In genomic region chr20:63409834-63410435, GRCh38 we compare ENCODE assay signal across 23 cellular contexts. TPM values are rescaled to one million over a fixed set of nuclear protein-coding genes. Genes with fewer than 3 reads are reported as not detected.
A peak's percentile ranks its signal among the peaks of the same experiment; 100 is the strongest.
DNase-seq lines count a peak whose midpoint lies in the region; ATAC-seq and TF ChIP-seq lines count a peak whose summit lies in the region.
"Had no signal": no experiment of that assay in that cellular context is flagged by ENCODE, and none has a peak within 500 bp of the region (broad histone marks: within the 10 kb centered on the region; RNA-seq: fewer than 3 reads in every experiment).

No MANE protein-coding gene starts in this region.

- H2BK20ac ChIP-seq in H9 (ENCODE audit: low read depth, low read length, poor library complexity, severe bottlenecking) = no peak overlapping the region

- no peaks in the 10 kb centered on the region for H3K23me2 ChIP-seq in H9 (ENCODE audit: insufficient read length, low read depth, low read length, poor library complexity, severe bottlenecking)

- peaks cover 0 to 4% (median 2%) of the 10 kb centered on the region in 3 experiments; a peak in 2 of 7 replicates for H3K36me3 Mint-ChIP-seq in H9 (ENCODE audit: insufficient read depth in 1 of 3, low read depth in 3 of 3)
- no peaks in the 10 kb centered on the region for H3K36me3 Mint-ChIP-seq in activated CD8-positive, alpha-beta memory T cell treated with anti-CD3 and anti-CD28 coated beads, Interleukin-2, amount 10 ng/mL, durations not matched to agents 7 days and 5 days
- H3K36me3 Mint-ChIP-seq: CD8-positive, alpha-beta memory T cell had no signal

- H3T11ph ChIP-seq in H9 (ENCODE audit: low read length) = no peak overlapping the region

- H3K27me3 ChIP-seq in H9 (ENCODE audit: insufficient read depth, low read length) = no peaks in the 10 kb centered on the region
- H3K27me3 ChIP-seq in iPS DF 6.9 (ENCODE audit: control insufficient read depth, insufficient read depth, low read length) = no peaks in the 10 kb centered on the region
- H3K27me3 ChIP-seq in parathyroid adenoma (ENCODE audit: control insufficient read depth, insufficient read depth, low read length) = no peaks in the 10 kb centered on the region

- no peak overlapping the region for H2BK15ac ChIP-seq in H9 (ENCODE audit: low read depth, low read length)

- H3K27ac ChIP-seq in H9 (ENCODE audit: insufficient read length, low read depth, low read length) (no peak overlapping the region), iPS DF 6.9 (ENCODE audit: low read length) (no peak overlapping the region), parathyroid adenoma (no peak overlapping the region)
- H3K27ac ChIP-seq: KMS-11 had no signal

- H3K23ac ChIP-seq in H9 (ENCODE audit: insufficient read length, low read depth, low read length) = no peak overlapping the region

- TF ChIP-seq CTCF in H9 (conservative IDR thresholded peaks at IDR 0.05) (no peak), parathyroid adenoma (IDR thresholded peaks at IDR 0.05) (no peak)

- DNase-seq in H9 = peak; percentile 69
- DNase-seq in NCI-H69 (lab: John Stamatoyannopoulos, UW) = peak; percentile 74
- no peak for DNase-seq in iPS DF 6.9 (ENCODE audit: low read depth, low spot score)
- no peak for DNase-seq in activated CD8-positive, alpha-beta memory T cell treated with anti-CD3 and anti-CD28 coated beads, Interleukin-2, amount 10 ng/mL, durations not matched to agents 7 days and 5 days
- DNase-seq: Calu3; DMS153; GOT3; IMR-90; MV-4-11; NCI-H1417; NCI-H1694 treated with DMSO at 0.1 percent for 48 hours; NCI-H2107; NCI-H2227 treated with DMSO at 0.1 percent for 48 hours; NCI-H510A; NCI-H774; NK-92 treated with Interleukin-12 subunit alpha and Interleukin-12 subunit beta, amount 100 ng/mL, for 24 hours had no signal

- H3K4me2 ChIP-seq in H9 (ENCODE audit: insufficient read depth, insufficient read length, low read length) (peak overlapping the region; percentile 20), parathyroid adenoma (ENCODE audit: low read length) (peak overlapping the region; percentile 80)
- H3K4me2 ChIP-seq: KMS-11 had no signal

- H3K4me1 Mint-ChIP-seq in H9 = peaks cover 0 to 15% of the 10 kb centered on the region in 2 experiments; a peak in 2 of 4 replicates
- peaks cover 3% of the 10 kb centered on the region for H3K4me1 Mint-ChIP-seq in activated CD8-positive, alpha-beta memory T cell treated with anti-CD3 and anti-CD28 coated beads, Interleukin-2, amount 10 ng/mL, durations not matched to agents 7 days and 5 days

- no peak overlapping the region for H3K4ac ChIP-seq in H9 (ENCODE audit: low read depth, low read length)

- ATAC-seq in HG03135 (IDR thresholded peaks at IDR 0.05; ENCODE audit: unreplicated experiment) (no peak), HG03097 (IDR thresholded peaks at IDR 0.05; ENCODE audit: low FRiP score, unreplicated experiment) (no peak)
- ATAC-seq in activated CD8-positive, alpha-beta memory T cell treated with anti-CD3 and anti-CD28 coated beads, Interleukin-2, amount 10 ng/mL, durations not matched to agents 7 days and 5 days = no peak
- ATAC-seq: Panc1, SK-N-SH treated with all-trans-retinoic acid at 6 μM for 48 hours had no signal

- no peaks in the 10 kb centered on the region for H3K9me3 Mint-ChIP-seq in H9
- H3K9me3 Mint-ChIP-seq in activated CD8-positive, alpha-beta memory T cell treated with anti-CD3 and anti-CD28 coated beads, Interleukin-2, amount 10 ng/mL, durations not matched to agents 7 days and 5 days (ENCODE audit: low read depth) = no peaks in the 10 kb centered on the region
- H3K9me3 Mint-ChIP-seq: CD8-positive, alpha-beta memory T cell had no signal

- H2AFZ ChIP-seq in H9 (ENCODE audit: low read length) (no peak overlapping the region), parathyroid adenoma (no peak overlapping the region)

- H4K8ac ChIP-seq in H9 (replicated peaks; ENCODE audit: insufficient read length, low read depth, low read length) = no peak overlapping the region

- H3K36me3 ChIP-seq in iPS DF 6.9 (ENCODE audit: control insufficient read depth, insufficient read depth, low read length) = no peaks in the 10 kb centered on the region
- H3K36me3 ChIP-seq in parathyroid adenoma (ENCODE audit: control insufficient read depth, insufficient read depth, low read length) = no peaks in the 10 kb centered on the region

- no peak overlapping the region for H2AK5ac ChIP-seq in H9 (ENCODE audit: insufficient read length, low read length)

- peak overlapping the region; percentile 30; the same call in 1 of the 2 replicates for H3K4me3 ChIP-seq in iPS DF 6.9 (ENCODE audit: low read length)
- H3K4me3 ChIP-seq in parathyroid adenoma (ENCODE audit: low read depth, low read length) = peak overlapping the region; percentile 57

- CTCF ChIA-PET in activated CD8-positive, alpha-beta memory T cell treated with anti-CD3 and anti-CD28 coated beads, Interleukin-2, amount 10 ng/mL, durations not matched to agents 7 days and 5 days (lab: Charles Lee) = no interaction called here

- no peak overlapping the region for H3K56ac ChIP-seq in H9 (ENCODE audit: insufficient read length, low read depth, low read length)

- no peaks in the 10 kb centered on the region for H4K20me1 ChIP-seq in H9 (ENCODE audit: control insufficient read depth, insufficient read depth, insufficient read length)

- H3K9ac ChIP-seq in H9 (ENCODE audit: extremely low read depth, insufficient read length, low read length) (no peak overlapping the region), parathyroid adenoma (no peak overlapping the region)
- H3K9ac ChIP-seq: KMS-11 had no signal

- 0 out of 5 replicates have a peak overlapping the region, but pooled peaks of 1 of the 2 experiments have one; percentile 30 for H3K4me3 Mint-ChIP-seq in H9
- H3K4me3 Mint-ChIP-seq in activated CD8-positive, alpha-beta memory T cell treated with anti-CD3 and anti-CD28 coated beads, Interleukin-2, amount 10 ng/mL, durations not matched to agents 7 days and 5 days = no peak overlapping the region
- H3K4me3 Mint-ChIP-seq: CD8-positive, alpha-beta memory T cell had no signal

- H3K27me3 Mint-ChIP-seq in H9 (ENCODE audit: low read depth) = no peaks in the 10 kb centered on the region
- no peaks in the 10 kb centered on the region for H3K27me3 Mint-ChIP-seq in activated CD8-positive, alpha-beta memory T cell treated with anti-CD3 and anti-CD28 coated beads, Interleukin-2, amount 10 ng/mL, durations not matched to agents 7 days and 5 days

- H2BK120ac ChIP-seq in H9 (ENCODE audit: low read depth, low read length, poor library complexity, severe bottlenecking) = no peak overlapping the region

- no peaks in the 10 kb centered on the region for H3K9me3 ChIP-seq in H9 (ENCODE audit: control insufficient read depth, low read depth, low read length)
- H3K9me3 ChIP-seq in iPS DF 6.9 (ENCODE audit: control insufficient read depth, insufficient read depth, low read length) = no peaks in the 10 kb centered on the region
- no peaks in the 10 kb centered on the region for H3K9me3 ChIP-seq in parathyroid adenoma (ENCODE audit: control insufficient read depth, low read length)

- no peaks in the 10 kb centered on the region for H3K79me1 ChIP-seq in H9 (ENCODE audit: insufficient read depth, low read depth, low read length, poor library complexity, severe bottlenecking)

- no peak overlapping the region for H2BK5ac ChIP-seq in H9 (ENCODE audit: insufficient read length, low read length)

- no peak overlapping the region for H3K14ac ChIP-seq in H9 (ENCODE audit: insufficient read depth, low read length)

- H3K4me1 ChIP-seq in H9 (ENCODE audit: insufficient read depth, low read length) = no peaks in the 10 kb centered on the region
- peaks cover 2% of the 10 kb centered on the region; the same call in 1 of the 2 replicates for H3K4me1 ChIP-seq in iPS DF 6.9 (ENCODE audit: control insufficient read depth, insufficient read depth, low read length)
- H3K4me1 ChIP-seq in parathyroid adenoma = no peaks in the 10 kb centered on the region

- H3K79me2 ChIP-seq in H9 (ENCODE audit: insufficient read depth, low read length) = no peaks in the 10 kb centered on the region
- no peaks in the 10 kb centered on the region for H3K79me2 ChIP-seq in parathyroid adenoma

- no peak overlapping the region for H4K91ac ChIP-seq in H9 (ENCODE audit: insufficient read length, low read depth, low read length)

- no CpG with 5 or more reads among the region's 23 CpGs for WGBS in H9 (ENCODE audit: extremely low coverage, insufficient read length, low lambda C conversion rate)
- no CpG with 5 or more reads among the region's 23 CpGs for WGBS in iPS DF 6.9 (ENCODE audit: insufficient coverage, insufficient read length)

- no peak overlapping the region for H4K5ac ChIP-seq in H9 (ENCODE audit: insufficient read length, low read depth, low read length)

- H3K27ac Mint-ChIP-seq in H9 = no peak overlapping the region
- no peak overlapping the region for H3K27ac Mint-ChIP-seq in activated CD8-positive, alpha-beta memory T cell treated with anti-CD3 and anti-CD28 coated beads, Interleukin-2, amount 10 ng/mL, durations not matched to agents 7 days and 5 days

- H3K18ac ChIP-seq in H9 (ENCODE audit: insufficient read length, low read depth, low read length) = peak overlapping the region; percentile 56

- H2BK12ac ChIP-seq in H9 (ENCODE audit: insufficient read length, low read depth, low read length) = no peak overlapping the region

RNA-seq across cellular contexts. Expression of gene CHRNA4, which starts 48.8 kb away (rescaled TPM):
- total RNA-seq in H9 (2021) = 1.1 and 2.5 TPM in 2 replicates
- not detected for total RNA-seq in activated CD8-positive, alpha-beta memory T cell treated with anti-CD3 and anti-CD28 coated beads, Interleukin-2, amount 10 ng/mL, durations not matched to agents 7 days and 5 days
- total RNA-seq: Calu3; CD8-positive, alpha-beta memory T cell; IMR-90 had no signal

Comparison
In these comparisons a context has a peak if more than half of its experiments do, and no peak if none do; other contexts are left out.
1. DNase-seq: peak in H9 (single experiment) and NCI-H69 (single experiment); none in iPS DF 6.9 (single experiment) and activated CD8-positive, alpha-beta memory T cell treated with anti-CD3 and anti-CD28 coated beads, Interleukin-2, amount 10 ng/mL, durations not matched to agents 7 days and 5 days (single experiment).